ENCODE assay signal across 15 cellular contexts in the genomic region with DNA sequence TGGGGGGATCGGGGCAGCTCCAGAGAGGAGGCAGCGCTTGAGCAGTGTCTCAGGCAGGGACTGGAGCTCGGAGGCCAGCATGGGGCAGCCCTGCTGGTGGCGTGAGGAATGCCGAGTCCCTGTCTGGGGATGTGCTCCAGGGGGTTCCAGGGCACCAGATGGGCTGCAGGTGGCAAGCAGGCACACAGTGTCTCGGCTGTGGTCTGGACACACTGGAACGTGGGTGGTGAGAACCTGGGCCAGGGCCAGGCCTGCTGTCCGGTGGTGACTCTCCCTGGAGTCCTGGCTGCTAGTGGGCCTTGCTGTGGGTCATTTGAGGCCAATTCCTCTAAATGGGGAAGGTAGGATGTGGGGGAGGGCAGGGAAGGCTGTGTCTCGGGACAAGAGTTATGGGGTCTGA.
DNase-seq lines count a peak whose midpoint lies in the region; ATAC-seq and TF ChIP-seq lines count a peak whose summit lies in the region.
"Had no signal": no experiment of that assay in that cellular context is flagged by ENCODE, and none has a peak within 500 bp of the region (broad histone marks: within the 10 kb centered on the region; RNA-seq: fewer than 3 reads in every experiment).

No MANE protein-coding gene starts in this region.

- peaks cover 7% of the 10 kb centered on the region for H3K27me3 Mint-ChIP-seq in activated CD8-positive, alpha-beta T cell treated with anti-CD3 and anti-CD28 coated beads, Interleukin-2, amount 10 ng/mL, durations not matched to agents 7 days and 5 days (ENCODE audit: low read depth)
- peaks cover 7% of the 10 kb centered on the region for H3K27me3 Mint-ChIP-seq in activated CD8-positive, alpha-beta T cell treated with anti-CD3 and anti-CD28 coated beads for 36 hours
- H3K27me3 Mint-ChIP-seq in chondrocyte (ENCODE audit: low read depth) = no peaks in the 10 kb centered on the region
- H3K27me3 Mint-ChIP-seq in activated naive CD8-positive, alpha-beta T cell treated with anti-CD3 and anti-CD28 coated beads for 36 hours = peaks cover 17% of the 10 kb centered on the region
- H3K27me3 Mint-ChIP-seq in activated T-helper 17 cell treated with anti-CD3 and anti-CD28 coated beads, Interleukin-2, amount 50 U/mL, for 72 hours = peaks cover 14% of the 10 kb centered on the region

- no peaks in the 10 kb centered on the region for H3K36me3 Mint-ChIP-seq in activated CD8-positive, alpha-beta T cell treated with anti-CD3 and anti-CD28 coated beads, Interleukin-2, amount 10 ng/mL, durations not matched to agents 7 days and 5 days (ENCODE audit: low read depth)
- H3K36me3 Mint-ChIP-seq in activated CD8-positive, alpha-beta T cell treated with anti-CD3 and anti-CD28 coated beads for 36 hours (ENCODE audit: low read depth) = no peaks in the 10 kb centered on the region
- H3K36me3 Mint-ChIP-seq in chondrocyte (ENCODE audit: low read depth) = peaks cover 4% of the 10 kb centered on the region
- H3K36me3 Mint-ChIP-seq in activated naive CD8-positive, alpha-beta T cell treated with anti-CD3 and anti-CD28 coated beads for 36 hours = no peaks in the 10 kb centered on the region
- H3K36me3 Mint-ChIP-seq in activated T-helper 17 cell treated with anti-CD3 and anti-CD28 coated beads, Interleukin-2, amount 50 U/mL, for 72 hours (ENCODE audit: low read depth) = no peaks in the 10 kb centered on the region

- CTCF ChIA-PET in activated CD8-positive, alpha-beta T cell treated with anti-CD3 and anti-CD28 coated beads, Interleukin-2, amount 10 ng/mL, durations not matched to agents 7 days and 5 days (lab: Charles Lee) = no interaction called here
- CTCF ChIA-PET in activated CD8-positive, alpha-beta T cell treated with anti-CD3 and anti-CD28 coated beads for 36 hours (lab: Charles Lee) = no interaction called here

- ATAC-seq in activated CD8-positive, alpha-beta T cell treated with anti-CD3 and anti-CD28 coated beads, Interleukin-2, amount 10 ng/mL, durations not matched to agents 7 days and 5 days = no peak
- no peak for ATAC-seq in activated CD8-positive, alpha-beta T cell treated with anti-CD3 and anti-CD28 coated beads for 36 hours
- ATAC-seq in GM21423 (IDR thresholded peaks at IDR 0.05; ENCODE audit: unreplicated experiment) = no peak
- ATAC-seq in activated T-helper 17 cell treated with anti-CD3 and anti-CD28 coated beads, Interleukin-2, amount 50 U/mL, for 72 hours (replicated peaks) = no peak
- ATAC-seq: effector memory CD8-positive, alpha-beta T cell; left lobe of liver had no signal

- peak; percentile 12 for DNase-seq in activated CD8-positive, alpha-beta T cell treated with anti-CD3 and anti-CD28 coated beads, Interleukin-2, amount 10 ng/mL, durations not matched to agents 7 days and 5 days
- no peak for DNase-seq in activated CD8-positive, alpha-beta T cell treated with anti-CD3 and anti-CD28 coated beads for 36 hours
- DNase-seq in chondrocyte (ENCODE audit: low spot score) = peak; percentile 86
- DNase-seq in kidney tubule cell (ENCODE audit: low spot score) = peak; percentile 3
- peak; percentile 56 for DNase-seq in spleen
- no peak for DNase-seq in activated naive CD8-positive, alpha-beta T cell treated with anti-CD3 and anti-CD28 coated beads for 36 hours
- DNase-seq: activated CD4-positive, alpha-beta T cell treated with anti-CD3 and anti-CD28 coated beads for 4 hours; anterior cingulate cortex; effector memory CD8-positive, alpha-beta T cell; NCI-H1417; NCI-H524 treated with DMSO at 0.1 percent for 48 hours had no signal

- H3K4me1 Mint-ChIP-seq in activated CD8-positive, alpha-beta T cell treated with anti-CD3 and anti-CD28 coated beads, Interleukin-2, amount 10 ng/mL, durations not matched to agents 7 days and 5 days (ENCODE audit: low read depth) = no peaks in the 10 kb centered on the region
- H3K4me1 Mint-ChIP-seq in activated CD8-positive, alpha-beta T cell treated with anti-CD3 and anti-CD28 coated beads for 36 hours (ENCODE audit: low read depth) = no peaks in the 10 kb centered on the region
- H3K4me1 Mint-ChIP-seq in chondrocyte (ENCODE audit: low read depth) = peaks cover 32% of the 10 kb centered on the region
- no peaks in the 10 kb centered on the region for H3K4me1 Mint-ChIP-seq in activated naive CD8-positive, alpha-beta T cell treated with anti-CD3 and anti-CD28 coated beads for 36 hours
- no peaks in the 10 kb centered on the region for H3K4me1 Mint-ChIP-seq in activated T-helper 17 cell treated with anti-CD3 and anti-CD28 coated beads, Interleukin-2, amount 50 U/mL, for 72 hours

- intact Hi-C loops in activated CD8-positive, alpha-beta T cell treated with anti-CD3 and anti-CD28 coated beads for 36 hours (cut with micrococcal nuclease) = no loop called here
- intact Hi-C loops in spleen (cut with DNase I; ENCODE audit: low total_unique reads) = no loop called here

- H3K4me3 ChIP-seq in spleen = no peak overlapping the region

- WGBS in spleen, 5 donors = 81 to 93% (median 86%) methylated on average over 6 to 9 of the region's 9 CpGs

- H3K27ac Mint-ChIP-seq in activated CD8-positive, alpha-beta T cell treated with anti-CD3 and anti-CD28 coated beads, Interleukin-2, amount 10 ng/mL, durations not matched to agents 7 days and 5 days = no peak overlapping the region
- H3K27ac Mint-ChIP-seq in activated CD8-positive, alpha-beta T cell treated with anti-CD3 and anti-CD28 coated beads for 36 hours = no peak overlapping the region
- no peak overlapping the region for H3K27ac Mint-ChIP-seq in chondrocyte (ENCODE audit: unreplicated experiment)
- no peak overlapping the region for H3K27ac Mint-ChIP-seq in activated naive CD8-positive, alpha-beta T cell treated with anti-CD3 and anti-CD28 coated beads for 36 hours
- no peak overlapping the region for H3K27ac Mint-ChIP-seq in activated T-helper 17 cell treated with anti-CD3 and anti-CD28 coated beads, Interleukin-2, amount 50 U/mL, for 72 hours
- H3K27ac Mint-ChIP-seq: effector memory CD8-positive, alpha-beta T cell had no signal

- no peak for TF ChIP-seq CTCF in activated CD8-positive, alpha-beta T cell treated with anti-CD3 and anti-CD28 coated beads for 36 hours (IDR thresholded peaks at IDR 0.05)
- no peak for TF ChIP-seq CTCF in chondrocyte (IDR thresholded peaks at IDR 0.05)
- no peak for TF ChIP-seq CTCF in spleen (IDR thresholded peaks at IDR 0.05 in 8 of 11, conservative IDR thresholded peaks at IDR 0.05 in 3 of 11)

- TF ChIP-seq POLR2A in spleen (IDR thresholded peaks at IDR 0.05) = no peak

- H3K4me3 Mint-ChIP-seq in activated CD8-positive, alpha-beta T cell treated with anti-CD3 and anti-CD28 coated beads, Interleukin-2, amount 10 ng/mL, durations not matched to agents 7 days and 5 days = no peak overlapping the region
- H3K4me3 Mint-ChIP-seq in activated CD8-positive, alpha-beta T cell treated with anti-CD3 and anti-CD28 coated beads for 36 hours = no peak overlapping the region
- no peak overlapping the region for H3K4me3 Mint-ChIP-seq in chondrocyte (ENCODE audit: unreplicated experiment)
- H3K4me3 Mint-ChIP-seq in activated naive CD8-positive, alpha-beta T cell treated with anti-CD3 and anti-CD28 coated beads for 36 hours = no peak overlapping the region
- no peak overlapping the region for H3K4me3 Mint-ChIP-seq in activated T-helper 17 cell treated with anti-CD3 and anti-CD28 coated beads, Interleukin-2, amount 50 U/mL, for 72 hours
- H3K4me3 Mint-ChIP-seq: effector memory CD8-positive, alpha-beta T cell had no signal

- peaks cover 0 to 6% (median 0%) of the 10 kb centered on the region in 7 donors for H3K27me3 ChIP-seq in spleen (replicated peaks in 1 of 7)

- peaks cover 0 to 3% (median 0%) of the 10 kb centered on the region in 6 donors for H3K4me1 ChIP-seq in spleen
- H3K4me1 ChIP-seq: Caco-2 had no signal

- H3K27ac ChIP-seq in spleen = no peak overlapping the region

- no peaks in the 10 kb centered on the region for H3K9me3 Mint-ChIP-seq in activated CD8-positive, alpha-beta T cell treated with anti-CD3 and anti-CD28 coated beads, Interleukin-2, amount 10 ng/mL, durations not matched to agents 7 days and 5 days (ENCODE audit: insufficient read depth)
- peaks cover 3% of the 10 kb centered on the region for H3K9me3 Mint-ChIP-seq in activated CD8-positive, alpha-beta T cell treated with anti-CD3 and anti-CD28 coated beads for 36 hours
- H3K9me3 Mint-ChIP-seq in chondrocyte (ENCODE audit: low read depth) = peaks cover 24% of the 10 kb centered on the region
- H3K9me3 Mint-ChIP-seq in activated naive CD8-positive, alpha-beta T cell treated with anti-CD3 and anti-CD28 coated beads for 36 hours = peaks cover 5% of the 10 kb centered on the region
- peaks cover 4% of the 10 kb centered on the region for H3K9me3 Mint-ChIP-seq in activated T-helper 17 cell treated with anti-CD3 and anti-CD28 coated beads, Interleukin-2, amount 50 U/mL, for 72 hours
- H3K9me3 Mint-ChIP-seq: effector memory CD8-positive, alpha-beta T cell had no signal

- H3K36me3 ChIP-seq in spleen = no peaks in the 10 kb centered on the region

- POLR2A ChIA-PET in activated CD8-positive, alpha-beta T cell treated with anti-CD3 and anti-CD28 coated beads, Interleukin-2, amount 10 ng/mL, durations not matched to agents 7 days and 5 days (lab: Charles Lee) = no interaction called here
- POLR2A ChIA-PET in activated CD8-positive, alpha-beta T cell treated with anti-CD3 and anti-CD28 coated beads for 36 hours (lab: Charles Lee) = no interaction called here

- H3K9me3 ChIP-seq in spleen = peaks cover 0 to 21% (median 11%) of the 10 kb centered on the region in 8 donors

Comparison
In these comparisons a context has a peak if more than half of its experiments do, and no peak if none do; other contexts are left out.
1. DNase-seq: peak in activated CD8-positive, alpha-beta T cell treated with anti-CD3 and anti-CD28 coated beads, Interleukin-2, amount 10 ng/mL, durations not matched to agents 7 days and 5 days (single experiment), chondrocyte (single experiment), kidney tubule cell (single experiment) and spleen (single experiment); none in activated CD8-positive, alpha-beta T cell treated with anti-CD3 and anti-CD28 coated beads for 36 hours (single experiment) and activated naive CD8-positive, alpha-beta T cell treated with anti-CD3 and anti-CD28 coated beads for 36 hours (single experiment).